2 cellular contexts compared by ENCODE assay signal in genomic region chr10:63720689-63721088, GRCh38.
TF ChIP-seq lines count a peak whose summit lies in the region.

No MANE protein-coding gene starts in this region.

TF ChIP-seq in SK-N-SH, 30 proteins besides CTCF, POLR2A, EP300 and RAD21 (continued from another document):
- no peak for TF ChIP-seq ZBTB33 (IDR thresholded peaks at IDR 0.05; ENCODE audit: borderline replicate concordance, low read depth)
- no peak for TF ChIP-seq SMC3 (IDR thresholded peaks at IDR 0.05; ENCODE audit: low read depth, low read length)
- TF ChIP-seq FOXJ3 (CRISPR knock-in tag; IDR thresholded peaks at IDR 0.05), result no peak
- TF ChIP-seq, protein P1, sequence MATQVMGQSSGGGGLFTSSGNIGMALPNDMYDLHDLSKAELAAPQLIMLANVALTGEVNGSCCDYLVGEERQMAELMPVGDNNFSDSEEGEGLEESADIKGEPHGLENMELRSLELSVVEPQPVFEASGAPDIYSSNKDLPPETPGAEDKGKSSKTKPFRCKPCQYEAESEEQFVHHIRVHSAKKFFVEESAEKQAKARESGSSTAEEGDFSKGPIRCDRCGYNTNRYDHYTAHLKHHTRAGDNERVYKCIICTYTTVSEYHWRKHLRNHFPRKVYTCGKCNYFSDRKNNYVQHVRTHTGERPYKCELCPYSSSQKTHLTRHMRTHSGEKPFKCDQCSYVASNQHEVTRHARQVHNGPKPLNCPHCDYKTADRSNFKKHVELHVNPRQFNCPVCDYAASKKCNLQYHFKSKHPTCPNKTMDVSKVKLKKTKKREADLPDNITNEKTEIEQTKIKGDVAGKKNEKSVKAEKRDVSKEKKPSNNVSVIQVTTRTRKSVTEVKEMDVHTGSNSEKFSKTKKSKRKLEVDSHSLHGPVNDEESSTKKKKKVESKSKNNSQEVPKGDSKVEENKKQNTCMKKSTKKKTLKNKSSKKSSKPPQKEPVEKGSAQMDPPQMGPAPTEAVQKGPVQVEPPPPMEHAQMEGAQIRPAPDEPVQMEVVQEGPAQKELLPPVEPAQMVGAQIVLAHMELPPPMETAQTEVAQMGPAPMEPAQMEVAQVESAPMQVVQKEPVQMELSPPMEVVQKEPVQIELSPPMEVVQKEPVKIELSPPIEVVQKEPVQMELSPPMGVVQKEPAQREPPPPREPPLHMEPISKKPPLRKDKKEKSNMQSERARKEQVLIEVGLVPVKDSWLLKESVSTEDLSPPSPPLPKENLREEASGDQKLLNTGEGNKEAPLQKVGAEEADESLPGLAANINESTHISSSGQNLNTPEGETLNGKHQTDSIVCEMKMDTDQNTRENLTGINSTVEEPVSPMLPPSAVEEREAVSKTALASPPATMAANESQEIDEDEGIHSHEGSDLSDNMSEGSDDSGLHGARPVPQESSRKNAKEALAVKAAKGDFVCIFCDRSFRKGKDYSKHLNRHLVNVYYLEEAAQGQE (IDR thresholded peaks at IDR 0.05; ENCODE audit: low read depth, low read length), result no peak
- TF ChIP-seq TCF12 (IDR thresholded peaks at IDR 0.05), result no peak
- no peak for TF ChIP-seq GATA2 (CRISPR knock-in tag; IDR thresholded peaks at IDR 0.05)

TF ChIP-seq in SK-N-SH treated with all-trans-retinoic acid at 6 μM for 48 hours, 23 proteins besides CTCF, POLR2A, EP300 and RAD21 (continued from another document):
- TF ChIP-seq, protein P2, sequence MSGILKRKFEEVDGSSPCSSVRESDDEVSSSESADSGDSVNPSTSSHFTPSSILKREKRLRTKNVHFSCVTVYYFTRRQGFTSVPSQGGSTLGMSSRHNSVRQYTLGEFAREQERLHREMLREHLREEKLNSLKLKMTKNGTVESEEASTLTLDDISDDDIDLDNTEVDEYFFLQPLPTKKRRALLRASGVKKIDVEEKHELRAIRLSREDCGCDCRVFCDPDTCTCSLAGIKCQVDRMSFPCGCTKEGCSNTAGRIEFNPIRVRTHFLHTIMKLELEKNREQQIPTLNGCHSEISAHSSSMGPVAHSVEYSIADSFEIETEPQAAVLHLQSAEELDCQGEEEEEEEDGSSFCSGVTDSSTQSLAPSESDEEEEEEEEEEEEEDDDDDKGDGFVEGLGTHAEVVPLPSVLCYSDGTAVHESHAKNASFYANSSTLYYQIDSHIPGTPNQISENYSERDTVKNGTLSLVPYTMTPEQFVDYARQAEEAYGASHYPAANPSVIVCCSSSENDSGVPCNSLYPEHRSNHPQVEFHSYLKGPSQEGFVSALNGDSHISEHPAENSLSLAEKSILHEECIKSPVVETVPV (CRISPR knock-in tag; IDR thresholded peaks at IDR 0.05), result no peak
- TF ChIP-seq ESRRG (CRISPR knock-in tag; IDR thresholded peaks at IDR 0.05) (no peak), ARNTL (CRISPR knock-in tag; IDR thresholded peaks at IDR 0.05; ENCODE audit: borderline replicate concordance, low read depth) (no peak), ZFP30 (CRISPR knock-in tag; IDR thresholded peaks at IDR 0.05) (no peak), ZNF70 (CRISPR knock-in tag; IDR thresholded peaks at IDR 0.05) (no peak), TOX (CRISPR knock-in tag; IDR thresholded peaks at IDR 0.05; ENCODE audit: borderline replicate concordance) (no peak), ZC3H10 (CRISPR knock-in tag; IDR thresholded peaks at IDR 0.05) (no peak), TCF4 (CRISPR knock-in tag; IDR thresholded peaks at IDR 0.05; ENCODE audit: borderline replicate concordance) (no peak)
